In genomic region chr1:155083865-155084721, GRCh38 we compare ENCODE assay signal across 8 cellular contexts. TPM values are rescaled to one million over a fixed set of nuclear protein-coding genes. Genes with fewer than 3 reads are reported as not detected.
DNase-seq lines count a peak whose midpoint lies in the region; ATAC-seq and TF ChIP-seq lines count a peak whose summit lies in the region.

No MANE protein-coding gene starts in this region.

- no peaks in the 10 kb centered on the region for H3K36me3 ChIP-seq in WERI-Rb-1

- peak overlapping the region; percentile 53 for H3K27ac ChIP-seq in WERI-Rb-1

- H3K27me3 ChIP-seq in WERI-Rb-1 (ENCODE audit: insufficient read depth, low read depth, severe bottlenecking), result peaks cover 33% of the 10 kb centered on the region

- DNase-seq in stimulated activated CD4-positive, alpha-beta T cell treated with anti-CD3 and anti-CD28 coated beads, Interleukin-15, amount 100 ng/mL, for 24 hours, result peak; percentile 62
- no peak for DNase-seq in stimulated activated CD4-positive, alpha-beta T cell treated with anti-CD3 and anti-CD28 coated beads, Interleukin-2, amount 100 ng/mL, for 24 hours
- DNase-seq in WERI-Rb-1 (peak; percentile 66), fibroblast of mammary gland (ENCODE audit: low read depth) (peak; percentile 59), sciatic nerve (ENCODE audit: low spot score) (no peak), islet precursor cell (no peak)

- TF ChIP-seq RAD21 in Ishikawa (IDR thresholded peaks at IDR 0.05; ENCODE audit: low read depth), result peak; percentile 40; the same call in 1 of the 2 replicates

- intact Hi-C loops in sciatic nerve (cut with DNase I), result no loop called here

- ATAC-seq in sciatic nerve, result peak; percentile 5
- ATAC-seq in GM18519 (IDR thresholded peaks at IDR 0.05; ENCODE audit: low FRiP score, unreplicated experiment), result no peak

- TF ChIP-seq EP300 in Ishikawa (IDR thresholded peaks at IDR 0.05; ENCODE audit: borderline replicate concordance), result no peak

- H3K9me3 ChIP-seq in WERI-Rb-1 (ENCODE audit: severe bottlenecking), result no peaks in the 10 kb centered on the region

- H3K4me3 ChIP-seq in WERI-Rb-1 (ENCODE audit: low read depth, low read length), result peak overlapping the region; percentile 53
- H3K4me3 ChIP-seq in fibroblast of mammary gland (ENCODE audit: control insufficient read depth, low read depth, low read length), result peak overlapping the region; percentile 67

- TF ChIP-seq CTCF in WERI-Rb-1 (IDR thresholded peaks at IDR 0.05; ENCODE audit: low read depth, low read length), result peak; percentile 68; the same call in 1 of the 2 replicates
- TF ChIP-seq CTCF in fibroblast of mammary gland (conservative IDR thresholded peaks at IDR 0.05; ENCODE audit: control insufficient read depth, insufficient read depth, low read depth, low read length), result peak; percentile 31

TF ChIP-seq in Ishikawa, 13 proteins besides CTCF, POLR2A, EP300 and RAD21:
- TF ChIP-seq NFIC (IDR thresholded peaks at IDR 0.05), result peak; percentile 86
- TF ChIP-seq, protein P1, sequence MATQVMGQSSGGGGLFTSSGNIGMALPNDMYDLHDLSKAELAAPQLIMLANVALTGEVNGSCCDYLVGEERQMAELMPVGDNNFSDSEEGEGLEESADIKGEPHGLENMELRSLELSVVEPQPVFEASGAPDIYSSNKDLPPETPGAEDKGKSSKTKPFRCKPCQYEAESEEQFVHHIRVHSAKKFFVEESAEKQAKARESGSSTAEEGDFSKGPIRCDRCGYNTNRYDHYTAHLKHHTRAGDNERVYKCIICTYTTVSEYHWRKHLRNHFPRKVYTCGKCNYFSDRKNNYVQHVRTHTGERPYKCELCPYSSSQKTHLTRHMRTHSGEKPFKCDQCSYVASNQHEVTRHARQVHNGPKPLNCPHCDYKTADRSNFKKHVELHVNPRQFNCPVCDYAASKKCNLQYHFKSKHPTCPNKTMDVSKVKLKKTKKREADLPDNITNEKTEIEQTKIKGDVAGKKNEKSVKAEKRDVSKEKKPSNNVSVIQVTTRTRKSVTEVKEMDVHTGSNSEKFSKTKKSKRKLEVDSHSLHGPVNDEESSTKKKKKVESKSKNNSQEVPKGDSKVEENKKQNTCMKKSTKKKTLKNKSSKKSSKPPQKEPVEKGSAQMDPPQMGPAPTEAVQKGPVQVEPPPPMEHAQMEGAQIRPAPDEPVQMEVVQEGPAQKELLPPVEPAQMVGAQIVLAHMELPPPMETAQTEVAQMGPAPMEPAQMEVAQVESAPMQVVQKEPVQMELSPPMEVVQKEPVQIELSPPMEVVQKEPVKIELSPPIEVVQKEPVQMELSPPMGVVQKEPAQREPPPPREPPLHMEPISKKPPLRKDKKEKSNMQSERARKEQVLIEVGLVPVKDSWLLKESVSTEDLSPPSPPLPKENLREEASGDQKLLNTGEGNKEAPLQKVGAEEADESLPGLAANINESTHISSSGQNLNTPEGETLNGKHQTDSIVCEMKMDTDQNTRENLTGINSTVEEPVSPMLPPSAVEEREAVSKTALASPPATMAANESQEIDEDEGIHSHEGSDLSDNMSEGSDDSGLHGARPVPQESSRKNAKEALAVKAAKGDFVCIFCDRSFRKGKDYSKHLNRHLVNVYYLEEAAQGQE (IDR thresholded peaks at IDR 0.05; ENCODE audit: low read depth), result no peak
TF ChIP-seq in Ishikawa: peak in this region for 1.

RNA-seq across cellular contexts. Expression of gene EFNA3, which starts 5.5 kb away (rescaled TPM):
- 2.4 TPM for total RNA-seq in sciatic nerve

RNA-seq across cellular contexts. Expression of gene EFNA4, which starts 20.6 kb away (rescaled TPM):
- 3.1 TPM for total RNA-seq in sciatic nerve

RNA-seq across cellular contexts. Expression of gene ADAM15, which starts 33.0 kb away (rescaled TPM):
- 147 TPM for total RNA-seq in sciatic nerve

RNA-seq across cellular contexts. Expression of gene EFNA1, which starts 43.6 kb away (rescaled TPM):
- total RNA-seq in sciatic nerve, result 49.0 TPM

RNA-seq across cellular contexts. Expression of gene DCST1, which starts 50.5 kb away (rescaled TPM):
- 0.31 TPM for total RNA-seq in sciatic nerve

Comparison
In these comparisons a context has a peak if more than half of its experiments do, and no peak if none do; other contexts are left out.
1. DNase-seq: peak in stimulated activated CD4-positive, alpha-beta T cell treated with anti-CD3 and anti-CD28 coated beads, Interleukin-15, amount 100 ng/mL, for 24 hours (single experiment), WERI-Rb-1 (single experiment) and fibroblast of mammary gland (single experiment); none in stimulated activated CD4-positive, alpha-beta T cell treated with anti-CD3 and anti-CD28 coated beads, Interleukin-2, amount 100 ng/mL, for 24 hours (0 of 2), sciatic nerve (single experiment) and islet precursor cell (single experiment).